Comparison of ENCODE assay signal across 28 cellular contexts in genomic region chr9:1298027-1298426, GRCh38.
"Had no signal": no experiment of that assay in that cellular context is flagged by ENCODE, and none has a peak within 500 bp of the region (broad histone marks: within the 10 kb centered on the region; RNA-seq: fewer than 3 reads in every experiment).

No MANE protein-coding gene starts in this region.

- ATAC-seq: esophagus mucosa; foreskin keratinocyte; gastroesophageal sphincter; naive thymus-derived CD4-positive, alpha-beta T cell; stimulated activated naive CD8-positive, alpha-beta T cell treated with anti-CD3 and anti-CD28 coated beads, Interleukin-15, amount 100 ng/mL, for 72 hours had no signal

- H3K36me3 Mint-ChIP-seq: naive thymus-derived CD4-positive, alpha-beta T cell had no signal

- H3K4me3 ChIP-seq: colonic mucosa, gastroesophageal sphincter, heart left ventricle, hepatocyte, lung, prostate gland, thyroid gland, vagina had no signal

- H3K9me3 Mint-ChIP-seq: endodermal cell; stimulated activated naive CD8-positive, alpha-beta T cell treated with anti-CD3 and anti-CD28 coated beads, Interleukin-15, amount 100 ng/mL, for 72 hours had no signal

- H3K27me3 ChIP-seq: colonic mucosa, foreskin keratinocyte, gastroesophageal sphincter, heart left ventricle, hepatocyte, thyroid gland, vagina had no signal

- H3K27me3 Mint-ChIP-seq: dendritic cell treated with granulocyte-macrophage colony-stimulating factor and Interleukin-4, amounts not matched to agents 40 ng/mL and 50 ng/mL, for 4 days; naive thymus-derived CD4-positive, alpha-beta T cell had no signal

- H3K36me3 ChIP-seq: colonic mucosa, gastroesophageal sphincter, heart left ventricle, prostate gland, thyroid gland, vagina had no signal

- H3K4me3 Mint-ChIP-seq: dendritic cell treated with granulocyte-macrophage colony-stimulating factor and Interleukin-4, amounts not matched to agents 40 ng/mL and 50 ng/mL, for 4 days; endodermal cell; naive thymus-derived CD4-positive, alpha-beta T cell; nephron progenitor cell; stimulated activated naive CD8-positive, alpha-beta T cell treated with anti-CD3 and anti-CD28 coated beads, Interleukin-15, amount 100 ng/mL, for 72 hours had no signal

- H3K27ac Mint-ChIP-seq: dendritic cell treated with granulocyte-macrophage colony-stimulating factor and Interleukin-4, amounts not matched to agents 40 ng/mL and 50 ng/mL, for 4 days; endodermal cell; naive thymus-derived CD4-positive, alpha-beta T cell; nephron progenitor cell; stimulated activated naive CD8-positive, alpha-beta T cell treated with anti-CD3 and anti-CD28 coated beads, Interleukin-15, amount 100 ng/mL, for 72 hours had no signal

- DNase-seq: colonic mucosa; effector CD8-positive, alpha-beta T cell; endodermal cell; foreskin keratinocyte; heart left ventricle; kidney; mesenchymal stem cell; midbrain; naive thymus-derived CD4-positive, alpha-beta T cell; nephron progenitor cell; nucleus accumbens; right cardiac atrium; small intestine; stimulated activated CD4-positive, alpha-beta T cell treated with anti-CD3 and anti-CD28 coated beads, Interleukin-12 subunit alpha, Interleukin-12 subunit beta, amount 100 ng/mL, for 4 hours; stimulated activated CD4-positive, alpha-beta T cell treated with anti-CD3 and anti-CD28 coated beads, Interleukin-1b, Interleukin-23, amount 100 ng/mL, for 48 hours; stimulated activated CD4-positive, alpha-beta T cell treated with anti-CD3 and anti-CD28 coated beads, Interleukin-4, amount 100 ng/mL, for 1 hour; stimulated activated CD8-positive, alpha-beta memory T cell treated with anti-CD3 and anti-CD28 coated beads, Interleukin-4, amount 100 ng/mL, for 48 hours; stimulated activated naive CD4-positive, alpha-beta T cell; stimulated activated naive CD8-positive, alpha-beta T cell treated with anti-CD3 and anti-CD28 coated beads, Interleukin-15, amount 100 ng/mL, for 72 hours; thyroid gland; trophoblast cell had no signal

- H3K4me1 Mint-ChIP-seq: endodermal cell; nephron progenitor cell; stimulated activated naive CD8-positive, alpha-beta T cell treated with anti-CD3 and anti-CD28 coated beads, Interleukin-15, amount 100 ng/mL, for 72 hours had no signal
